Comparison of ENCODE assay signal across 24 cellular contexts in genomic region chr3:187640823-187641135, GRCh38. TPM values are rescaled to one million over a fixed set of nuclear protein-coding genes. Genes with fewer than 3 reads are reported as not detected.
"Had no signal": no experiment of that assay in that cellular context is flagged by ENCODE, and none has a peak within 500 bp of the region (broad histone marks: within the 10 kb centered on the region; RNA-seq: fewer than 3 reads in every experiment).

No MANE protein-coding gene starts in this region.

- H3K36me3 ChIP-seq: adrenal gland, breast epithelium, WERI-Rb-1 had no signal

- H3K9ac ChIP-seq: KMS-11 had no signal

- H3K4me1 Mint-ChIP-seq: activated naive CD8-positive, alpha-beta T cell treated with anti-CD3 and anti-CD28 coated beads, Interleukin-2, amount 10 ng/mL, durations not matched to agents 7 days and 5 days; T-cell had no signal

- DNase-seq: activated CD4-positive, alpha-beta T cell treated with anti-CD3 and anti-CD28 coated beads for 4 hours; activated CD8-positive, alpha-beta memory T cell treated with anti-CD3 and anti-CD28 coated beads, Interleukin-2, amount 50 U/mL, for 48 hours; activated CD8-positive, alpha-beta T cell treated with anti-CD3 and anti-CD28 coated beads for 36 hours; activated naive CD4-positive, alpha-beta T cell treated with anti-CD3 and anti-CD28 coated beads, Interleukin-2, amount 50 U/mL, for 16 hours; activated naive CD8-positive, alpha-beta T cell treated with anti-CD3 and anti-CD28 coated beads, Interleukin-2, amount 10 ng/mL, durations not matched to agents 7 days and 5 days; activated T-cell treated with anti-CD3 and anti-CD28 coated beads, Interleukin-2, amount 50 U/mL, for 1 hour; adrenal gland; anterior cingulate cortex; central memory CD4-positive, alpha-beta T cell; MV-4-11; NCI-H1092 treated with DMSO at 0.1 percent for 48 hours; NCI-H1694 treated with DMSO at 0.1 percent for 48 hours; NCI-H510A treated with DMSO at 0.1 percent for 48 hours; PC-9; SIG-M5; T-cell; T-helper 2 cell; T1000; WERI-Rb-1 had no signal

- H3K4me3 Mint-ChIP-seq: activated CD8-positive, alpha-beta T cell treated with anti-CD3 and anti-CD28 coated beads for 36 hours; activated naive CD8-positive, alpha-beta T cell treated with anti-CD3 and anti-CD28 coated beads, Interleukin-2, amount 10 ng/mL, durations not matched to agents 7 days and 5 days; T-cell had no signal

- H3K27me3 ChIP-seq: adrenal gland had no signal

- H3K36me3 Mint-ChIP-seq: activated naive CD8-positive, alpha-beta T cell treated with anti-CD3 and anti-CD28 coated beads, Interleukin-2, amount 10 ng/mL, durations not matched to agents 7 days and 5 days; T-cell had no signal

- H3K9me3 Mint-ChIP-seq: activated CD8-positive, alpha-beta T cell treated with anti-CD3 and anti-CD28 coated beads for 36 hours; activated naive CD8-positive, alpha-beta T cell treated with anti-CD3 and anti-CD28 coated beads, Interleukin-2, amount 10 ng/mL, durations not matched to agents 7 days and 5 days; T-cell had no signal

- H3K27ac ChIP-seq: adrenal gland, breast epithelium, KMS-11, PC-9, WERI-Rb-1 had no signal

- H3K4me1 ChIP-seq: adrenal gland, breast epithelium had no signal

- H3K4me2 ChIP-seq: KMS-11, PC-9 had no signal

- H3K4me3 ChIP-seq: adrenal gland, breast epithelium, PC-9 had no signal

- ATAC-seq: activated CD4-positive, CD25-positive, alpha-beta regulatory T cell treated with anti-CD3 and anti-CD28 coated beads, Interleukin-2, amount 50 U/mL, for 24 hours; activated CD8-positive, alpha-beta T cell treated with anti-CD3 and anti-CD28 coated beads for 36 hours; T-cell had no signal

- H3K27ac Mint-ChIP-seq: activated CD8-positive, alpha-beta T cell treated with anti-CD3 and anti-CD28 coated beads for 36 hours; activated naive CD8-positive, alpha-beta T cell treated with anti-CD3 and anti-CD28 coated beads, Interleukin-2, amount 10 ng/mL, durations not matched to agents 7 days and 5 days; T-cell had no signal

RNA-seq across cellular contexts. Expression of gene SST, which starts 29.4 kb away (rescaled TPM):
- total RNA-seq: activated CD8-positive, alpha-beta T cell treated with anti-CD3 and anti-CD28 coated beads for 36 hours; activated naive CD8-positive, alpha-beta T cell treated with anti-CD3 and anti-CD28 coated beads, Interleukin-2, amount 10 ng/mL, durations not matched to agents 7 days and 5 days; breast epithelium; MCF 10A; PC-9; RPMI7951; T-cell had no signal
